ENCODE assay signal across 14 cellular contexts in the genomic region with DNA sequence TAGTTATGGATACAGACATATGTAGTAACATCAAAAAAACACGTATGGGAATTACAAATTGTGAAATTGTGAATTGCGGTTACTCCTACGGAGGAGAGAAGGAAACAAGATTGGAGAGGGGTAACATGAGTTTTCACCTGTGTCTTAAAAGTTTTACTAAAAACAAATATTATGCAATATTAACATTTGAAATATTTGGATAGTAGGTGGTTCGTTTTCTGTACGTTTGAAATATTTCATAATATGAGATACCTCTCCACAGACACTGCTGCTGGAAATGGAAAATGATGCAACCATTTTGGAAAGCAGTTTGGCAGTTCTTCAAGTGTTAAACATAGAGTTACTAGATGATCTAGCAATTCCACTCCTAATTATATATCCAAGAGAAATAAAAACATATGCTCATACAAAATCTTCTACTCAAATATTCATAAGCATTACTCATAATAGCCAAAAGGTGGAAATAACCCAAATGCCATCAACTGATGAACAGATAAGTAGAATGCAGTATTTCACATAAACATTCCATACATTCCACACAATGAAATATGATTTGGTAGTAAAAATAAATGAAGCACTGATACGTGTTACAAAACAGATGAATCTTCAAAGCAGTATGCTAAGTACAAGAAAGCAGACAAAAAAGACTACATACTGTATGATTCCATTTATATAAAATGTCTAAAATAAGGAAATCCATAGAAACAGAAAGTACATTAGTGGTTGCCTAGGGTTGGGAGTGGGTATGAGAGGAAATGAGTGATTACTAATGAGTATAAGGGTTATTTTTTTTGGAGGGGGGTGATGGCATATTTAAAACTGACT. TPM values are rescaled to one million over a fixed set of nuclear protein-coding genes. Genes with fewer than 3 reads are reported as not detected.
DNase-seq lines count a peak whose midpoint lies in the region; ATAC-seq and TF ChIP-seq lines count a peak whose summit lies in the region.
"Had no signal": no experiment of that assay in that cellular context is flagged by ENCODE, and none has a peak within 500 bp of the region (broad histone marks: within the 10 kb centered on the region; RNA-seq: fewer than 3 reads in every experiment).

No MANE protein-coding gene starts in this region.

- H3K27ac Mint-ChIP-seq in stimulated activated effector memory CD8-positive, alpha-beta T cell treated with anti-CD3 and anti-CD28 coated beads, Interleukin-12 subunit alpha, Interleukin-12 subunit beta, amount 100 ng/mL, for 72 hours, result no peak overlapping the region
- H3K27ac Mint-ChIP-seq: type B pancreatic cell had no signal

- 0 out of 2 replicates have a peak overlapping the region, but pooled peaks have one; percentile 2 for H2AFZ ChIP-seq in GM23248
- H2AFZ ChIP-seq in fibroblast of lung (ENCODE audit: low read length), result no peak overlapping the region

- peak overlapping the region; percentile 41 for H3K27ac ChIP-seq in GM23248
- no peak overlapping the region for H3K27ac ChIP-seq in RWPE1
- H3K27ac ChIP-seq in fibroblast of lung (ENCODE audit: insufficient read depth, low read length), result no peak overlapping the region
- H3K27ac ChIP-seq in psoas muscle, result peak overlapping the region; percentile 50
- no peak overlapping the region for H3K27ac ChIP-seq in lower lobe of right lung
- H3K27ac ChIP-seq: prostate gland had no signal

- no peaks in the 10 kb centered on the region for H3K4me1 Mint-ChIP-seq in stimulated activated effector memory CD8-positive, alpha-beta T cell treated with anti-CD3 and anti-CD28 coated beads, Interleukin-12 subunit alpha, Interleukin-12 subunit beta, amount 100 ng/mL, for 72 hours

- H3K9me3 Mint-ChIP-seq in stimulated activated effector memory CD8-positive, alpha-beta T cell treated with anti-CD3 and anti-CD28 coated beads, Interleukin-12 subunit alpha, Interleukin-12 subunit beta, amount 100 ng/mL, for 72 hours, result no peaks in the 10 kb centered on the region
- H3K9me3 Mint-ChIP-seq: type B pancreatic cell had no signal

- no peak overlapping the region for H3K9ac ChIP-seq in GM23248
- H3K9ac ChIP-seq in fibroblast of lung (ENCODE audit: insufficient read depth, low read length), result no peak overlapping the region

- H3F3A ChIP-seq in GM23248 (ENCODE audit: insufficient read depth), result peaks cover 21% of the 10 kb centered on the region

- no peak for TF ChIP-seq CTCF in RWPE1 (conservative IDR thresholded peaks at IDR 0.05; ENCODE audit: low read depth)
- no peak for TF ChIP-seq CTCF in fibroblast of lung (conservative IDR thresholded peaks at IDR 0.05 in 1 of 2, IDR thresholded peaks at IDR 0.05 in 1 of 2; ENCODE audit: low read depth in 1 of 2, low read length in 2 of 2)
- TF ChIP-seq CTCF in psoas muscle (IDR thresholded peaks at IDR 0.05), result no peak
- no peak for TF ChIP-seq CTCF in lower lobe of right lung (IDR thresholded peaks at IDR 0.05)

- H3K27me3 ChIP-seq in GM23248 (replicated peaks; ENCODE audit: insufficient read depth) (no peaks in the 10 kb centered on the region), fibroblast of lung (ENCODE audit: control insufficient read depth, insufficient read depth, low read length) (no peaks in the 10 kb centered on the region), psoas muscle (ENCODE audit: insufficient read depth in 3 of 3, low read length in 2 of 3) (no peaks in the 10 kb centered on the region), lower lobe of right lung (ENCODE audit: low read depth) (no peaks in the 10 kb centered on the region)

- H3K4me1 ChIP-seq in GM23248 (ENCODE audit: insufficient read depth), result peaks cover 20% of the 10 kb centered on the region
- H3K4me1 ChIP-seq in fibroblast of lung (ENCODE audit: control insufficient read depth, extremely low read depth, insufficient read depth, low read length), result no peaks in the 10 kb centered on the region
- H3K4me1 ChIP-seq in psoas muscle, result peaks cover 23% of the 10 kb centered on the region
- H3K4me1 ChIP-seq in lower lobe of right lung, result no peaks in the 10 kb centered on the region
- H3K4me1 ChIP-seq: prostate gland had no signal

- peak; percentile 50 to 88 (median 82) for ATAC-seq in psoas muscle
- no peak for ATAC-seq in stimulated activated effector memory CD8-positive, alpha-beta T cell treated with anti-CD3 and anti-CD28 coated beads, Interleukin-12 subunit alpha, Interleukin-12 subunit beta, amount 100 ng/mL, for 72 hours
- ATAC-seq in lower lobe of right lung, result no peak
- ATAC-seq: esophagus mucosa had no signal

- no peaks in the 10 kb centered on the region for H3K9me2 ChIP-seq in GM23248 (ENCODE audit: insufficient read depth)

- peaks cover 14% of the 10 kb centered on the region for H3K36me3 Mint-ChIP-seq in stimulated activated effector memory CD8-positive, alpha-beta T cell treated with anti-CD3 and anti-CD28 coated beads, Interleukin-12 subunit alpha, Interleukin-12 subunit beta, amount 100 ng/mL, for 72 hours

- H3K79me2 ChIP-seq in GM23248 (ENCODE audit: insufficient read depth) (no peaks in the 10 kb centered on the region), fibroblast of lung (ENCODE audit: control insufficient read depth, insufficient read depth, low read length) (no peaks in the 10 kb centered on the region)

- no peaks in the 10 kb centered on the region for H3K9me3 ChIP-seq in GM23248 (ENCODE audit: low read depth)
- no peaks in the 10 kb centered on the region for H3K9me3 ChIP-seq in fibroblast of lung (ENCODE audit: control insufficient read depth, insufficient read depth, low read depth, low read length)
- H3K9me3 ChIP-seq in psoas muscle, result no peaks in the 10 kb centered on the region
- H3K9me3 ChIP-seq in lower lobe of right lung, result no peaks in the 10 kb centered on the region
- H3K9me3 ChIP-seq: prostate gland had no signal

- intact Hi-C loops in psoas muscle (cut with DNase I) (no loop called here), lower lobe of right lung (cut with DNase I) (no loop called here)

- H3K4me3 Mint-ChIP-seq in stimulated activated effector memory CD8-positive, alpha-beta T cell treated with anti-CD3 and anti-CD28 coated beads, Interleukin-12 subunit alpha, Interleukin-12 subunit beta, amount 100 ng/mL, for 72 hours, result no peak overlapping the region
- H3K4me3 Mint-ChIP-seq: type B pancreatic cell had no signal

- POLR2A ChIA-PET in RWPE1 (lab: Yijun Ruan, JAX; ENCODE audit: low non-redundant PET), result no interaction called here

- H4K20me1 ChIP-seq in GM23248 (ENCODE audit: insufficient read depth), result no peaks in the 10 kb centered on the region
- no peaks in the 10 kb centered on the region for H4K20me1 ChIP-seq in fibroblast of lung (ENCODE audit: control insufficient read depth, extremely low read depth, insufficient read depth, low read length)

- in situ Hi-C loops in GM23248 (cut with MboI), result no loop called here

- H3K36me3 ChIP-seq in GM23248 (ENCODE audit: low read depth) (no peaks in the 10 kb centered on the region), fibroblast of lung (ENCODE audit: control insufficient read depth, insufficient read depth, low read length) (no peaks in the 10 kb centered on the region), psoas muscle (ENCODE audit: insufficient read depth in 1 of 2, low read depth in 1 of 2) (peaks cover 0 to 50% of the 10 kb centered on the region in 2 donors), lower lobe of right lung (no peaks in the 10 kb centered on the region)
- H3K36me3 ChIP-seq: prostate gland had no signal

- H3K4me3 ChIP-seq in GM23248 (peak overlapping the region; percentile 23), fibroblast of lung (replicated peaks in 1 of 4; ENCODE audit: control extremely low read depth in 1 of 4, insufficient read depth in 1 of 4, low read depth in 3 of 4, low read length in 4 of 4) (no peak overlapping the region), psoas muscle (peak overlapping the region; percentile 12), lower lobe of right lung (no peak overlapping the region)
- H3K4me3 ChIP-seq: lung, prostate gland had no signal

- DNase-seq in GM23248 (peak; percentile 59), RWPE1 (ENCODE audit: low spot score) (peak; percentile 33), fibroblast of lung (ENCODE audit: low read depth in 2 of 2) (peak; percentile 62 to 79), psoas muscle (no peak), lower lobe of right lung (no peak)
- DNase-seq in activated CD4-positive, alpha-beta T cell treated with anti-CD3 and anti-CD28 coated beads, Interleukin-2, amount 50 U/mL, for 1 hour, result no peak
- no peak for DNase-seq in stimulated activated effector memory CD8-positive, alpha-beta T cell treated with anti-CD3 and anti-CD28 coated beads, Interleukin-12 subunit alpha, Interleukin-12 subunit beta, amount 100 ng/mL, for 72 hours (ENCODE audit: low spot score in 2 of 2)
- DNase-seq in activated CD4-positive, alpha-beta T cell treated with anti-CD3 and anti-CD28 coated beads for 48 hours, result no peak
- DNase-seq: NCI-H1436 treated with DMSO at 0.1 percent for 48 hours, T1000 had no signal

- CTCF ChIA-PET in RWPE1 (lab: Yijun Ruan, JAX), result interaction anchor here (0.7 kb wide), 1 partner anchor 19 kb away, joined by 4 read pairs; no protein-coding TSS in a partner anchor

- WGBS in GM23248 (ENCODE audit: low coverage in 1 of 2, low lambda C conversion rate in 2 of 2, missing lambda C conversion rate in 2 of 2), 2 experiments, result 49 to 54% methylated on average over 6 of the region's 6 CpGs
- 40 to 56% (median 50%) methylated on average over 6 of the region's 6 CpGs for WGBS in psoas muscle, 3 donors

- H3K4me2 ChIP-seq in GM23248 (ENCODE audit: unreplicated experiment) (peak overlapping the region; percentile 36), fibroblast of lung (ENCODE audit: extremely low read depth, insufficient read depth, low read length) (peak overlapping the region; percentile 2)

RNA-seq across cellular contexts. Expression of a gene that starts 40.8 kb away (rescaled TPM):
- total RNA-seq in GM23248 (2014; rRNA removed; shearing (Covaris generic)), result 0.11 and 0.13 TPM in 2 replicates
- polyA plus RNA-seq in GM23248 (2016; fragmentation: Nextera tagmentation; extraction: Ambion mirVana) (0.09 and 0.23 TPM in 2 replicates), fibroblast of lung (0.23 and 0.64 TPM in 2 replicates), psoas muscle (1 to 10 TPM; 1.4 to 4.1 (median 3.1) TPM)
- total RNA-seq in fibroblast of lung (2.6 and 2.8 TPM in 2 replicates), psoas muscle (1 to 10 TPM; 5.0 to 9.6 (median 5.9) TPM), lower lobe of right lung (9.8 TPM)
- 0.10 and 0.14 TPM in 2 replicates for polyA plus RNA-seq in fibroblast of lung (2012)
- polyA minus RNA-seq in fibroblast of lung (ENCODE audit: low replicate concordance), result not detected in 2 replicates

RNA-seq across cellular contexts. Expression of a gene that starts 57.5 kb away (rescaled TPM):
- 7.1 and 9.7 TPM in 2 replicates for total RNA-seq in GM23248 (2014; rRNA removed; shearing (Covaris generic))
- polyA plus RNA-seq in GM23248 (2016; fragmentation: Nextera tagmentation; extraction: Ambion mirVana) (8.5 and 9.4 TPM in 2 replicates), fibroblast of lung (4.1 and 13.1 TPM in 2 replicates), psoas muscle (10 to 100 TPM in 2 of 3 donors, 1 to 10 TPM in 1; 8.7 to 32.3 (median 28.5) TPM)
- total RNA-seq in fibroblast of lung (8.5 and 17.5 TPM in 2 replicates), psoas muscle (10 to 100 TPM; 54.9 to 81.5 (median 75.0) TPM), lower lobe of right lung (20.5 TPM)
- 2.1 and 7.9 TPM in 2 replicates for polyA plus RNA-seq in fibroblast of lung (2012)
- polyA minus RNA-seq in fibroblast of lung (ENCODE audit: low replicate concordance), result 0.37 and 0.71 TPM in 2 replicates

Comparison
In these comparisons a context has a peak if more than half of its experiments do, and no peak if none do; other contexts are left out.
1. DNase-seq: peak in GM23248 (single experiment), RWPE1 (single experiment) and fibroblast of lung (2 of 2); none in psoas muscle (0 of 2), activated CD4-positive, alpha-beta T cell treated with anti-CD3 and anti-CD28 coated beads, Interleukin-2, amount 50 U/mL, for 1 hour (single experiment), stimulated activated effector memory CD8-positive, alpha-beta T cell treated with anti-CD3 and anti-CD28 coated beads, Interleukin-12 subunit alpha, Interleukin-12 subunit beta, amount 100 ng/mL, for 72 hours (0 of 2), lower lobe of right lung (single experiment) and activated CD4-positive, alpha-beta T cell treated with anti-CD3 and anti-CD28 coated beads for 48 hours (single experiment).
2. H3K27ac ChIP-seq: peak in GM23248 (single experiment) and psoas muscle (single experiment); none in RWPE1 (single experiment), fibroblast of lung (single experiment) and lower lobe of right lung (single experiment).
3. H3K4me3 ChIP-seq: peak in GM23248 (single experiment) and psoas muscle (single experiment); none in fibroblast of lung (0 of 4) and lower lobe of right lung (single experiment).
4. ATAC-seq: peak in psoas muscle (4 of 4); none in stimulated activated effector memory CD8-positive, alpha-beta T cell treated with anti-CD3 and anti-CD28 coated beads, Interleukin-12 subunit alpha, Interleukin-12 subunit beta, amount 100 ng/mL, for 72 hours (single experiment) and lower lobe of right lung (0 of 2).